In genomic region chr4:8023696-8024033, GRCh38 we compare ENCODE assay signal across 1 cellular context.
A peak's percentile ranks its signal among the peaks of the same experiment; 100 is the strongest.
TF ChIP-seq lines count a peak whose summit lies in the region.

No MANE protein-coding gene starts in this region.

TF ChIP-seq in HEK293, 187 proteins besides CTCF, POLR2A, EP300 and RAD21 (continued from another document):
- TF ChIP-seq ZIC2 (tag by site-specific recombination; IDR thresholded peaks at IDR 0.05) (peak; percentile 84), GFI1B (tag by site-specific recombination; IDR thresholded peaks at IDR 0.05) (no peak), BCL6B (tag by site-specific recombination; IDR thresholded peaks at IDR 0.05) (no peak), ZXDB (tag by site-specific recombination; IDR thresholded peaks at IDR 0.05) (no peak)
TF ChIP-seq in HEK293: peak in this region for 2.
